ENCODE assay signal across 29 cellular contexts in genomic region chr1:14964698-14965055, GRCh38.
"Had no signal": no experiment of that assay in that cellular context is flagged by ENCODE, and none has a peak within 500 bp of the region (broad histone marks: within the 10 kb centered on the region; RNA-seq: fewer than 3 reads in every experiment).

No MANE protein-coding gene starts in this region.

- H3K9me3 ChIP-seq: adrenal gland, body of pancreas, psoas muscle, transverse colon had no signal

- H3K27me3 ChIP-seq: adrenal gland, body of pancreas, gastroesophageal sphincter, neural progenitor cell, transverse colon had no signal

- H3K4me1 ChIP-seq: body of pancreas, parathyroid adenoma, psoas muscle, transverse colon had no signal

- H3K9ac ChIP-seq: neural progenitor cell, parathyroid adenoma had no signal

- H3K4me2 ChIP-seq: neural progenitor cell had no signal

- DNase-seq: activated CD4-positive, alpha-beta T cell treated with anti-CD3 and anti-CD28 coated beads for 48 hours; activated CD4-positive, alpha-beta T cell treated with anti-CD3 and anti-CD28 coated beads, Interleukin-2, amount 50 U/mL, for 48 hours; activated CD8-positive, alpha-beta memory T cell treated with anti-CD3 and anti-CD28 coated beads for 24 hours; activated effector memory CD4-positive, alpha-beta T cell treated with Interleukin-2 at 50 U/mL for 16 hours; activated naive CD4-positive, alpha-beta T cell treated with Interleukin-2 at 50 U/mL for 16 hours; adrenal gland; aorta; body of pancreas; endodermal cell; hippocampal formation; immature natural killer cell; left colon; mammary epithelial cell; midbrain; naive thymus-derived CD8-positive, alpha-beta T cell; occipital lobe; psoas muscle; stimulated activated CD4-positive, alpha-beta T cell treated with anti-CD3 and anti-CD28 coated beads, Interleukin-15, amount 100 ng/mL, for 24 hours; stimulated activated CD4-positive, alpha-beta T cell treated with anti-CD3 and anti-CD28 coated beads, Interleukin-2, amount 100 ng/mL, for 24 hours; stimulated activated naive B cell treated with anti-CD40 and anti-IgM and Interleukin-4, amounts not matched to agents 10 μg/mL and 1 μg/mL and 100 μg/mL, for 72 hours; transverse colon; WERI-Rb-1 had no signal

- H3K27ac ChIP-seq: adrenal gland, body of pancreas, gastroesophageal sphincter, neural progenitor cell, parathyroid adenoma, psoas muscle, transverse colon, WERI-Rb-1 had no signal

- H3K4me3 ChIP-seq: adrenal gland, body of pancreas, gastroesophageal sphincter, neural progenitor cell, psoas muscle, transverse colon had no signal

- FAIRE-seq: kidney, TTC549 had no signal

- H3K36me3 ChIP-seq: neural progenitor cell, transverse colon, WERI-Rb-1 had no signal

- ATAC-seq: activated CD4-positive, CD25-positive, alpha-beta regulatory T cell treated with anti-CD3 and anti-CD28 coated beads, Interleukin-2, amount 50 U/mL, for 24 hours; body of pancreas; esophagus mucosa; gastroesophageal sphincter; left colon; naive thymus-derived CD8-positive, alpha-beta T cell; psoas muscle; stimulated activated naive B cell treated with anti-CD40 and anti-IgM and Interleukin-4, amounts not matched to agents 10 μg/mL and 1 μg/mL and 100 μg/mL, for 72 hours had no signal

- H2AFZ ChIP-seq: neural progenitor cell, parathyroid adenoma had no signal
